14 cellular contexts compared by ENCODE assay signal in genomic region chr6:130000526-130001228, GRCh38. TPM values are rescaled to one million over a fixed set of nuclear protein-coding genes. Genes with fewer than 3 reads are reported as not detected.
DNase-seq lines count a peak whose midpoint lies in the region; ATAC-seq and TF ChIP-seq lines count a peak whose summit lies in the region.
"Had no signal": no experiment of that assay in that cellular context is flagged by ENCODE, and none has a peak within 500 bp of the region (broad histone marks: within the 10 kb centered on the region; RNA-seq: fewer than 3 reads in every experiment).

No MANE protein-coding gene starts in this region.

- no peaks in the 10 kb centered on the region for H3K79me2 ChIP-seq in PC-9 (ENCODE audit: low read depth)

- H3K4me1 ChIP-seq in PC-9 (replicated peaks; ENCODE audit: insufficient read depth) (peaks cover 12% of the 10 kb centered on the region), foreskin keratinocyte (no peaks in the 10 kb centered on the region)

- H3F3A ChIP-seq in PC-9 (ENCODE audit: insufficient read depth, low read depth): no peaks in the 10 kb centered on the region

- H3K36me3 Mint-ChIP-seq in activated T-cell treated with anti-CD3 and anti-CD28 coated beads, Interleukin-2, amount 50 U/mL, for 24 hours (ENCODE audit: low read depth): no peaks in the 10 kb centered on the region
- no peaks in the 10 kb centered on the region for H3K36me3 Mint-ChIP-seq in activated T-cell treated with anti-CD3 and anti-CD28 coated beads, Interleukin-2, amount 50 U/mL, for 72 hours (ENCODE audit: insufficient read depth in 2 of 2)

- no peaks in the 10 kb centered on the region for H3K27me3 ChIP-seq in PC-9 (ENCODE audit: insufficient read depth, low read depth)
- H3K27me3 ChIP-seq in foreskin keratinocyte: peaks cover 8% of the 10 kb centered on the region

- POLR2A ChIA-PET in PC-9 (lab: Charles Lee; ENCODE audit: unreplicated experiment): interaction anchor here (0.8 kb wide), 1 partner anchor 1359 kb away, joined by 4 read pairs; no protein-coding TSS in a partner anchor

- no peak overlapping the region for H3K4me3 ChIP-seq in PC-9

- no peaks in the 10 kb centered on the region for H3K9me3 ChIP-seq in PC-9 (ENCODE audit: insufficient read depth, low read depth)

- intact Hi-C loops in PC-9 (cut with micrococcal nuclease; ENCODE audit: unreplicated experiment): no loop called here

- no peak overlapping the region for H3K4me3 Mint-ChIP-seq in activated T-cell treated with anti-CD3 and anti-CD28 coated beads, Interleukin-2, amount 50 U/mL, for 24 hours
- no peak overlapping the region for H3K4me3 Mint-ChIP-seq in activated T-cell treated with anti-CD3 and anti-CD28 coated beads, Interleukin-2, amount 50 U/mL, for 72 hours
- H3K4me3 Mint-ChIP-seq: B cell; CD4-positive, alpha-beta T cell; H9 had no signal

- no peaks in the 10 kb centered on the region for H3K27me3 Mint-ChIP-seq in activated T-cell treated with anti-CD3 and anti-CD28 coated beads, Interleukin-2, amount 50 U/mL, for 24 hours
- no peaks in the 10 kb centered on the region for H3K27me3 Mint-ChIP-seq in activated T-cell treated with anti-CD3 and anti-CD28 coated beads, Interleukin-2, amount 50 U/mL, for 72 hours (ENCODE audit: low read depth)
- H3K27me3 Mint-ChIP-seq: CD4-positive, alpha-beta T cell had no signal

- peaks cover 2% of the 10 kb centered on the region for H3K4me1 Mint-ChIP-seq in activated T-cell treated with anti-CD3 and anti-CD28 coated beads, Interleukin-2, amount 50 U/mL, for 24 hours (ENCODE audit: low read depth)
- H3K4me1 Mint-ChIP-seq in activated T-cell treated with anti-CD3 and anti-CD28 coated beads, Interleukin-2, amount 50 U/mL, for 72 hours (ENCODE audit: low read depth): no peaks in the 10 kb centered on the region
- H3K4me1 Mint-ChIP-seq: B cell had no signal

- CTCF ChIA-PET in PC-9 (lab: Charles Lee): no interaction called here

- H2AFZ ChIP-seq in PC-9: no peak overlapping the region; the same call in 1 of the 2 replicates

- H4K20me1 ChIP-seq in PC-9 (ENCODE audit: insufficient read depth): no peaks in the 10 kb centered on the region

- peak overlapping the region; percentile 10 for H3K27ac Mint-ChIP-seq in activated T-cell treated with anti-CD3 and anti-CD28 coated beads, Interleukin-2, amount 50 U/mL, for 24 hours
- no peak overlapping the region for H3K27ac Mint-ChIP-seq in activated T-cell treated with anti-CD3 and anti-CD28 coated beads, Interleukin-2, amount 50 U/mL, for 72 hours
- H3K27ac Mint-ChIP-seq: B cell; CD4-positive, alpha-beta T cell had no signal

- BruUV-seq in PC-9 (replicated peaks; lab: Mats Ljungman, UMichigan): no TSS peak

- H3K36me3 ChIP-seq in PC-9 (ENCODE audit: low read depth): no peaks in the 10 kb centered on the region

- TF ChIP-seq CTCF in PC-9 (conservative IDR thresholded peaks at IDR 0.05) (no peak), foreskin keratinocyte (conservative IDR thresholded peaks at IDR 0.05) (no peak)

- H3K9me2 ChIP-seq in PC-9 (ENCODE audit: insufficient read depth): no peaks in the 10 kb centered on the region

- ATAC-seq in activated T-cell treated with anti-CD3 and anti-CD28 coated beads, Interleukin-2, amount 50 U/mL, for 72 hours (replicated peaks in 1 of 2): no peak
- peak; percentile 28 for ATAC-seq in foreskin keratinocyte

- H3K4me2 ChIP-seq in PC-9: 0 out of 2 replicates have a peak overlapping the region, but pooled peaks have one; percentile 1

- DNase-seq in activated T-cell treated with anti-CD3 and anti-CD28 coated beads, Interleukin-2, amount 50 U/mL, for 24 hours: no peak
- no peak for DNase-seq in activated T-cell treated with anti-CD3 and anti-CD28 coated beads, Interleukin-2, amount 50 U/mL, for 72 hours
- DNase-seq in PC-9: no peak
- no peak for DNase-seq in foreskin keratinocyte
- no peak for DNase-seq in NCI-H1694 (lab: John Stamatoyannopoulos, UW)
- DNase-seq in epidermal melanocyte (ENCODE audit: insufficient read length, low spot score): no peak
- DNase-seq in AG20443 (ENCODE audit: low spot score): no peak
- DNase-seq: C1 segment of cervical spinal cord; CD4-positive, alpha-beta T cell; DMS79; GOT3; H9 had no signal

- H3K27ac ChIP-seq in PC-9 (no peak overlapping the region), foreskin keratinocyte (no peak overlapping the region)
- H3K27ac ChIP-seq: 22Rv1 had no signal

- H3K9me3 Mint-ChIP-seq in activated T-cell treated with anti-CD3 and anti-CD28 coated beads, Interleukin-2, amount 50 U/mL, for 24 hours: no peaks in the 10 kb centered on the region
- no peaks in the 10 kb centered on the region for H3K9me3 Mint-ChIP-seq in activated T-cell treated with anti-CD3 and anti-CD28 coated beads, Interleukin-2, amount 50 U/mL, for 72 hours
- H3K9me3 Mint-ChIP-seq: CD4-positive, alpha-beta T cell; H9 had no signal

RNA-seq across cellular contexts. Expression of gene L3MBTL3, which starts 17.7 kb away (rescaled TPM):
- total RNA-seq in activated T-cell treated with anti-CD3 and anti-CD28 coated beads, Interleukin-2, amount 50 U/mL, for 72 hours: 10 to 100 TPM in 1 of 2 donors, 1 to 10 TPM in 1; 9.1 to 10.9 TPM
- total RNA-seq in PC-9 (2021): 6.1 and 9.8 TPM in 2 replicates
- total RNA-seq in foreskin keratinocyte: 19.3 and 20.3 TPM in 2 replicates
- polyA plus RNA-seq in foreskin keratinocyte: 5.5 and 6.6 TPM in 2 replicates
